Comparison of ENCODE assay signal across 22 cellular contexts in the genomic region with DNA sequence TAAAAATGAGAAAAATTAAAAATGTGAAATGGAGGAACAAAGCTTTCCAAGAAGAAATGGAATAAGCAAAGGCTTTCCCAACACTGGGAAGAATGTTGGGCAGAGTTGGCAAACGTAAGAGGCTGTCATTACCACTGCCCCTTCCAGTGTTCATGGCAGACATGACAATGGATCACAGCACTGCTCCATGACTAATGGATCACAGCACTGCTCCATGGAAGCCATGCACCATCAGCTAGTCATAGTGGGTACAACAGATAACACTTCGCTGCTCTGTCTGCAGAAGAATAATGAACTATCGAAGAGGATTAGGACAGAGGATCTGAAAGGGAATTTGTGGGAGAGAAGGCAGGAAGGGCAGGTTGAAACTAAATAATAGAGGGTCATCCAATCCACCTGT. TPM values are rescaled to one million over a fixed set of nuclear protein-coding genes. Genes with fewer than 3 reads are reported as not detected.
DNase-seq lines count a peak whose midpoint lies in the region; ATAC-seq and TF ChIP-seq lines count a peak whose summit lies in the region.
"Had no signal": no experiment of that assay in that cellular context is flagged by ENCODE, and none has a peak within 500 bp of the region (broad histone marks: within the 10 kb centered on the region; RNA-seq: fewer than 3 reads in every experiment).

No MANE protein-coding gene starts in this region.

- in situ Hi-C loops in gastrocnemius medialis (cut with MboI; ENCODE audit: low sequenced_read_pairs in 4 of 4): no loop called here

- H3K4me1 ChIP-seq in HEK293 (ENCODE audit: control insufficient read depth, insufficient read depth, low read length) (peaks cover 11% of the 10 kb centered on the region; the same call in 1 of the 2 replicates), RWPE2 (ENCODE audit: insufficient read depth, poor library complexity, severe bottlenecking) (peaks cover 40% of the 10 kb centered on the region), neural progenitor cell (peaks cover 15% of the 10 kb centered on the region), gastrocnemius medialis (peaks cover 47 to 77% of the 10 kb centered on the region in 2 donors)
- H3K4me1 ChIP-seq: BLaER1 had no signal

- no peak overlapping the region for H3K4me3 Mint-ChIP-seq in neural progenitor cell
- H3K4me3 Mint-ChIP-seq: B cell; CD4-positive, CD25-positive, alpha-beta regulatory T cell; CD8-positive, alpha-beta T cell; H9; HFFc6 had no signal

- H3K27ac ChIP-seq in HEK293 (ENCODE audit: extremely low read depth, low read depth, low read length) (no peak overlapping the region), RWPE2 (ENCODE audit: poor library complexity, severe bottlenecking) (peak overlapping the region; percentile 92), neural progenitor cell (no peak overlapping the region), gastrocnemius medialis (peak overlapping the region in 3 of 4 donors; percentile 27 to 98 (median 89))
- H3K27ac ChIP-seq: BLaER1, C4-2B, GM23248 had no signal

- POLR2A ChIA-PET in HEK293 (lab: Yijun Ruan, JAX): no interaction called here

- ATAC-seq in RWPE2 (ENCODE audit: low read depth): no peak
- ATAC-seq in gastrocnemius medialis: no peak
- ATAC-seq: CD8-positive, alpha-beta T cell; HCT116 had no signal

- peak overlapping the region; percentile 0 for H3K27ac Mint-ChIP-seq in neural progenitor cell
- H3K27ac Mint-ChIP-seq: B cell; CD4-positive, CD25-positive, alpha-beta regulatory T cell; CD8-positive, alpha-beta T cell; H9; HFFc6 had no signal

- H3K9ac ChIP-seq in neural progenitor cell: no peak overlapping the region
- H3K9ac ChIP-seq: BLaER1, GM23248 had no signal

- no peak overlapping the region for H3K4me2 ChIP-seq in neural progenitor cell
- H3K4me2 ChIP-seq: BLaER1 had no signal

- H3K9me3 Mint-ChIP-seq in neural progenitor cell: no peaks in the 10 kb centered on the region
- H3K9me3 Mint-ChIP-seq: CD8-positive, alpha-beta T cell; H9; HFFc6 had no signal

- H3K79me2 ChIP-seq in neural progenitor cell (ENCODE audit: low read depth): no peaks in the 10 kb centered on the region

- no peaks in the 10 kb centered on the region for H4K20me1 ChIP-seq in neural progenitor cell (ENCODE audit: low read depth)
- H4K20me1 ChIP-seq: BLaER1 had no signal

- H3K4me3 ChIP-seq in HEK293 (ENCODE audit: low read depth, low read length) (no peak overlapping the region), RWPE2 (ENCODE audit: severe bottlenecking) (no peak overlapping the region), neural progenitor cell (no peak overlapping the region), gastrocnemius medialis (no peak overlapping the region)
- H3K4me3 ChIP-seq: BLaER1, GM23248 had no signal

- H3K27me3 Mint-ChIP-seq in neural progenitor cell (ENCODE audit: insufficient read depth, low read depth): peaks cover 4% of the 10 kb centered on the region

- intact Hi-C loops in gastrocnemius medialis (cut with DNase I; ENCODE audit: low total_unique reads): loop anchor here (10.0 kb wide), 1 partner anchor 254 kb away; no protein-coding TSS in a partner anchor

- peaks cover 35% of the 10 kb centered on the region for H3K4me1 Mint-ChIP-seq in neural progenitor cell
- H3K4me1 Mint-ChIP-seq: B cell; CD4-positive, CD25-positive, alpha-beta regulatory T cell had no signal

- CTCF ChIA-PET in HEK293 (lab: Yijun Ruan, JAX): interaction anchor here (0.9 kb wide), 1 partner anchor 31 kb away, joined by 3 read pairs; no protein-coding TSS in a partner anchor

- DNase-seq in RWPE2 (ENCODE audit: low spot score): no peak
- no peak for DNase-seq in neural progenitor cell (ENCODE audit: low spot score)
- DNase-seq in gastrocnemius medialis: no peak
- no peak for DNase-seq in activated CD4-positive, alpha-beta T cell treated with anti-CD3 and anti-CD28 coated beads for 1 hour
- no peak for DNase-seq in H4 (ENCODE audit: low spot score)
- DNase-seq in NOMO-1 (lab: John Stamatoyannopoulos, UW; ENCODE audit: unreplicated experiment in 2 of 2): no peak
- no peak for DNase-seq in NCI-H446 treated with DMSO at 0.1 percent for 48 hours (lab: John Stamatoyannopoulos, UW)
- DNase-seq: Caco-2; CD4-positive, CD25-positive, alpha-beta regulatory T cell; CD8-positive, alpha-beta T cell; DMS153; DND-41; GM23248; H9; HFFc6 had no signal

- H3K36me3 ChIP-seq in HEK293 (ENCODE audit: control insufficient read depth in 2 of 2, insufficient read depth in 1 of 2, low read length in 2 of 2): no peaks in the 10 kb centered on the region
- H3K36me3 ChIP-seq in RWPE2 (ENCODE audit: low read depth): no peaks in the 10 kb centered on the region
- H3K36me3 ChIP-seq in neural progenitor cell: no peaks in the 10 kb centered on the region
- H3K36me3 ChIP-seq in gastrocnemius medialis: no peaks in the 10 kb centered on the region
- H3K36me3 ChIP-seq: BLaER1 had no signal

- no peaks in the 10 kb centered on the region for H3K36me3 Mint-ChIP-seq in neural progenitor cell
- H3K36me3 Mint-ChIP-seq: CD4-positive, CD25-positive, alpha-beta regulatory T cell; CD8-positive, alpha-beta T cell had no signal

- no peaks in the 10 kb centered on the region for H3F3A ChIP-seq in neural progenitor cell (ENCODE audit: low read depth)

- H3K27me3 ChIP-seq in RWPE2 (ENCODE audit: insufficient read depth, poor library complexity, severe bottlenecking) (no peaks in the 10 kb centered on the region), neural progenitor cell (no peaks in the 10 kb centered on the region), gastrocnemius medialis (no peaks in the 10 kb centered on the region)
- H3K27me3 ChIP-seq: BLaER1 had no signal

- no peak for TF ChIP-seq POLR2A in gastrocnemius medialis (IDR thresholded peaks at IDR 0.05)

- H3K9me3 ChIP-seq in HEK293 (ENCODE audit: control insufficient read depth, insufficient read depth, low read depth, low read length) (no peaks in the 10 kb centered on the region), RWPE2 (ENCODE audit: severe bottlenecking) (no peaks in the 10 kb centered on the region), neural progenitor cell (ENCODE audit: low read depth) (no peaks in the 10 kb centered on the region), gastrocnemius medialis (no peaks in the 10 kb centered on the region)
- H3K9me3 ChIP-seq: BLaER1, Caco-2 had no signal

- TF ChIP-seq CTCF in HEK293 (tag by site-specific recombination; IDR thresholded peaks at IDR 0.05) (no peak), RWPE2 (IDR thresholded peaks at IDR 0.05; ENCODE audit: poor library complexity, severe bottlenecking) (no peak), neural progenitor cell (IDR thresholded peaks at IDR 0.05) (no peak), gastrocnemius medialis (IDR thresholded peaks at IDR 0.05 in 4 of 5, conservative IDR thresholded peaks at IDR 0.05 in 1 of 5) (no peak)

- no peak overlapping the region for H2AFZ ChIP-seq in neural progenitor cell (replicated peaks)
- H2AFZ ChIP-seq: GM23248 had no signal

TF ChIP-seq in HEK293, 187 proteins besides CTCF, POLR2A, EP300 and RAD21 (continues in another document):
- TF ChIP-seq ZBTB17 (tag by site-specific recombination; IDR thresholded peaks at IDR 0.05) (peak; percentile 87), ZBTB11 (tag by site-specific recombination; conservative IDR thresholded peaks at IDR 0.05; ENCODE audit: low read depth) (no peak)
- TF ChIP-seq, protein P1, sequence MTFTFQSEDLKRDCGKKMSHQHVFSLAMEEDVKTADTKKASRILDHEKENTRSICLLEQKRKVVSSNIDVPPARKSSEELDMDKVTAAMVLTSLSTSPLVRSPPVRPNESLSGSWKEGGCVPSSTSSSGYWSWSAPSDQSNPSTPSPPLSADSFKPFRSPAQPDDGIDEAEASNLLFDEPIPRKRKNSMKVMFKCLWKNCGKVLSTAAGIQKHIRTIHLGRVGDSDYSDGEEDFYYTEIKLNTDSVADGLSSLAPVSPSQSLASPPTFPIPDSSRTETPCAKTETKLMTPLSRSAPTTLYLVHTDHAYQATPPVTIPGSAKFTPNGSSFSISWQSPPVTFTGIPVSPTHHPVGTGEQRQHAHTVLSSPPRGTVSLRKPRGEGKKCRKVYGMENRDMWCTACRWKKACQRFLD (tag by site-specific recombination; IDR thresholded peaks at IDR 0.05): no peak

RNA-seq across cellular contexts. Expression of gene CAV3, which starts 5.0 kb away (rescaled TPM):
- total RNA-seq in neural progenitor cell (ENCODE audit: low replicate concordance) (not detected in 2 replicates), gastrocnemius medialis (10 to 100 TPM; 12.0 to 19.7 (median 14.3) TPM)
- not detected in 2 replicates for total RNA-seq in H4 (2014; rRNA removed; shearing (Covaris generic))
- total RNA-seq: A172; B cell; Caco-2; CD4-positive, CD25-positive, alpha-beta regulatory T cell; CD8-positive, alpha-beta T cell; GM23248; H1; H9 had no signal

RNA-seq across cellular contexts. Expression of gene OXTR, which starts 30.8 kb away (rescaled TPM):
- total RNA-seq in neural progenitor cell (ENCODE audit: low replicate concordance) (2.0 and 3.9 TPM in 2 replicates), gastrocnemius medialis (under 1 TPM in 1 of 4 donors, not detected in 3; 0.20 TPM)
- total RNA-seq in H4 (2014; rRNA removed; shearing (Covaris generic)): 0.12 and 0.27 TPM in 2 replicates

Comparison
In these comparisons a context has a peak if more than half of its experiments do, and no peak if none do; other contexts are left out.
1. H3K27ac ChIP-seq: peak in RWPE2 (single experiment) and gastrocnemius medialis (3 of 4); none in HEK293 (single experiment) and neural progenitor cell (single experiment).
2. RNA of gene CAV3, which starts 5.0 kb away (total RNA-seq): 12.0 to 19.7 TPM in gastrocnemius medialis; not detected in neural progenitor cell and not detected in H4; every median in the first group is over 10 times any median in the second.